Comparison of ENCODE assay signal across 8 cellular contexts in genomic region chr1:62783736-62784508, GRCh38. TPM values are rescaled to one million over a fixed set of nuclear protein-coding genes. Genes with fewer than 3 reads are reported as not detected.
DNase-seq lines count a peak whose midpoint lies in the region; ATAC-seq and TF ChIP-seq lines count a peak whose summit lies in the region.

Gene ATG4C, plus strand, starts transcription at chr1:62784132. Its CDS starts 19,655 bp downstream, at chr1:62803787.

- peaks cover 8 to 49% (median 30%) of the 10 kb centered on the region in 6 donors for H3K4me1 ChIP-seq in spleen

- no peaks in the 10 kb centered on the region for H3K27me3 ChIP-seq in spleen (replicated peaks in 1 of 7)

- DNase-seq in AG08395 (ENCODE audit: low spot score) (peak; percentile 93), NCI-H2227 (lab: John Stamatoyannopoulos, UW; ENCODE audit: unreplicated experiment) (peak; percentile 95), inferior parietal cortex (ENCODE audit: extremely low spot score) (peak; percentile 97), spleen (peak; percentile 97)
- peak; percentile 96 for DNase-seq in central memory CD4-positive, alpha-beta T cell

- peak in 2 of 3 donors; percentile 44 to 51 for TF ChIP-seq POLR2A in spleen (IDR thresholded peaks at IDR 0.05)

- TF ChIP-seq CTCF in WI38 (IDR thresholded peaks at IDR 0.05; ENCODE audit: low read depth, low read length), result no peak
- TF ChIP-seq CTCF in spleen (IDR thresholded peaks at IDR 0.05 in 8 of 11, conservative IDR thresholded peaks at IDR 0.05 in 3 of 11), result peak in 4 of 11 experiments; percentile 7 to 34 (median 16)

- H3K27ac ChIP-seq in spleen, result peak within 1 kb of the TSS; percentile 89 to 96 (median 94)

- peak; percentile 93 for ATAC-seq in GM18909 (IDR thresholded peaks at IDR 0.05; ENCODE audit: poor library complexity, unreplicated experiment)
- peak; percentile 96 for ATAC-seq in HG03159 (IDR thresholded peaks at IDR 0.05; ENCODE audit: unreplicated experiment)

- H3K4me3 ChIP-seq in WI38 (ENCODE audit: low read depth, low read length), result peak within 1 kb of the TSS; percentile 81
- H3K4me3 ChIP-seq in spleen, result peak within 1 kb of the TSS; percentile 69 to 89 (median 82)

- H3K36me3 ChIP-seq in spleen, result no peaks in the 10 kb centered on the region

- H3K9me3 ChIP-seq in spleen, result no peaks in the 10 kb centered on the region

- 0% methylated on average over 36 to 38 of the region's 38 CpGs for WGBS in spleen, 5 donors

- intact Hi-C loops in spleen (cut with DNase I; ENCODE audit: low total_unique reads), result no loop called here

RNA-seq across cellular contexts. Expression of gene ATG4C, which starts in this region (rescaled TPM):
- total RNA-seq in spleen, result 10 to 100 TPM; 15.2 to 24.1 (median 18.8) TPM
- 10 to 100 TPM in 2 of 3 donors, 1 to 10 TPM in 1; 9.3 to 15.6 (median 15.3) TPM for polyA plus RNA-seq in spleen

Comparison
In these comparisons a context has a peak if more than half of its experiments do, and no peak if none do; other contexts are left out.
1. Peak in every context shown above with its lines: DNase-seq, ATAC-seq, H3K4me3 ChIP-seq and H3K27ac ChIP-seq.